ENCODE assay signal across 30 cellular contexts in genomic region chr7:4302203-4302905, GRCh38.
"Had no signal": no experiment of that assay in that cellular context is flagged by ENCODE, and none has a peak within 500 bp of the region (broad histone marks: within the 10 kb centered on the region; RNA-seq: fewer than 3 reads in every experiment).

No MANE protein-coding gene starts in this region.

- H3K9me3 Mint-ChIP-seq: activated CD4-positive, alpha-beta T cell treated with anti-CD3 and anti-CD28 coated beads, Interleukin-2, amount 10 ng/mL, durations not matched to agents 7 days and 5 days; activated T-cell treated with anti-CD3 and anti-CD28 coated beads, Interleukin-2, amount 50 U/mL, for 24 hours; activated T-cell treated with anti-CD3 and anti-CD28 coated beads, Interleukin-2, amount 50 U/mL, for 72 hours had no signal

- H3K4me3 ChIP-seq: esophagus squamous epithelium, gastroesophageal sphincter had no signal

- H3K4me3 Mint-ChIP-seq: activated CD4-positive, alpha-beta memory T cell treated with anti-CD3 and anti-CD28 coated beads, Interleukin-2, amount 10 ng/mL, durations not matched to agents 7 days and 5 days; activated CD4-positive, alpha-beta T cell treated with anti-CD3 and anti-CD28 coated beads, Interleukin-2, amount 10 ng/mL, durations not matched to agents 7 days and 5 days; activated naive CD8-positive, alpha-beta T cell; activated T-cell treated with anti-CD3 and anti-CD28 coated beads, Interleukin-2, amount 50 U/mL, for 24 hours; activated T-cell treated with anti-CD3 and anti-CD28 coated beads, Interleukin-2, amount 50 U/mL, for 72 hours; central memory CD8-positive, alpha-beta T cell; effector memory CD8-positive, alpha-beta T cell; T-helper 17 cell; T-helper 2 cell treated with Interferon-gamma antibody and Interleukin-4, amounts not matched to agents 5 μg/mL and 100 μg/mL, for 36 hours; WTC11 had no signal

- H3K27me3 Mint-ChIP-seq: activated CD4-positive, alpha-beta memory T cell treated with anti-CD3 and anti-CD28 coated beads, Interleukin-2, amount 10 ng/mL, durations not matched to agents 7 days and 5 days; activated CD4-positive, alpha-beta T cell treated with anti-CD3 and anti-CD28 coated beads, Interleukin-2, amount 10 ng/mL, durations not matched to agents 7 days and 5 days; activated naive CD8-positive, alpha-beta T cell; central memory CD8-positive, alpha-beta T cell; T-helper 17 cell had no signal

- H3K27ac ChIP-seq: brain microvascular endothelial cell, epithelial cell of prostate, esophagus squamous epithelium, gastroesophageal sphincter, VCaP had no signal

- H3K36me3 ChIP-seq: brain microvascular endothelial cell, esophagus squamous epithelium, gastroesophageal sphincter had no signal

- ATAC-seq: activated T-cell treated with anti-CD3 and anti-CD28 coated beads, Interleukin-2, amount 50 U/mL, for 72 hours; effector memory CD8-positive, alpha-beta T cell; gastroesophageal sphincter; T-helper 17 cell; WTC11 had no signal

- DNase-seq: activated CD4-positive, alpha-beta memory T cell treated with anti-CD3 and anti-CD28 coated beads, Interleukin-2, amount 10 ng/mL, durations not matched to agents 7 days and 5 days; activated CD4-positive, alpha-beta T cell treated with anti-CD3 and anti-CD28 coated beads for 1 hour; activated CD4-positive, alpha-beta T cell treated with anti-CD3 and anti-CD28 coated beads for 4 hours; activated CD4-positive, alpha-beta T cell treated with anti-CD3 and anti-CD28 coated beads, Interleukin-2, amount 10 ng/mL, durations not matched to agents 7 days and 5 days; activated CD4-positive, alpha-beta T cell treated with anti-CD3 and anti-CD28 coated beads, Interleukin-2, amount 50 U/mL, for 4 hours; activated CD8-positive, alpha-beta memory T cell treated with anti-CD3 and anti-CD28 coated beads, Interleukin-2, amount 50 U/mL, for 48 hours; activated gamma-delta T cell; activated naive CD4-positive, alpha-beta T cell treated with anti-CD3 and anti-CD28 coated beads, Interleukin-2, amount 50 U/mL, for 16 hours; activated naive CD4-positive, alpha-beta T cell treated with Interleukin-2 at 50 U/mL for 16 hours; activated T-cell treated with anti-CD3 and anti-CD28 coated beads for 4 hours; activated T-cell treated with anti-CD3 and anti-CD28 coated beads, Interleukin-2, amount 50 U/mL, for 24 hours; activated T-cell treated with anti-CD3 and anti-CD28 coated beads, Interleukin-2, amount 50 U/mL, for 72 hours; amniotic stem cell; anterior cingulate cortex; brain microvascular endothelial cell; cortex of kidney; dermis blood vessel endothelial cell; effector CD4-positive, alpha-beta T cell; effector memory CD8-positive, alpha-beta T cell; esophagus squamous epithelium; foreskin melanocyte; T-helper 1 cell; T-helper 17 cell had no signal

- H3K36me3 Mint-ChIP-seq: activated naive CD8-positive, alpha-beta T cell; WTC11 had no signal

- H3K27ac Mint-ChIP-seq: activated CD4-positive, alpha-beta memory T cell treated with anti-CD3 and anti-CD28 coated beads, Interleukin-2, amount 10 ng/mL, durations not matched to agents 7 days and 5 days; activated CD4-positive, alpha-beta T cell treated with anti-CD3 and anti-CD28 coated beads, Interleukin-2, amount 10 ng/mL, durations not matched to agents 7 days and 5 days; activated naive CD8-positive, alpha-beta T cell; activated T-cell treated with anti-CD3 and anti-CD28 coated beads, Interleukin-2, amount 50 U/mL, for 24 hours; activated T-cell treated with anti-CD3 and anti-CD28 coated beads, Interleukin-2, amount 50 U/mL, for 72 hours; T-helper 17 cell; T-helper 2 cell treated with Interferon-gamma antibody and Interleukin-4, amounts not matched to agents 5 μg/mL and 100 μg/mL, for 36 hours; WTC11 had no signal

- H3K9me3 ChIP-seq: esophagus squamous epithelium, gastroesophageal sphincter had no signal

- H3K4me1 ChIP-seq: esophagus squamous epithelium, gastroesophageal sphincter had no signal

- H3K27me3 ChIP-seq: brain microvascular endothelial cell, esophagus squamous epithelium had no signal

- H3K4me1 Mint-ChIP-seq: activated CD4-positive, alpha-beta memory T cell treated with anti-CD3 and anti-CD28 coated beads, Interleukin-2, amount 10 ng/mL, durations not matched to agents 7 days and 5 days; activated CD4-positive, alpha-beta T cell treated with anti-CD3 and anti-CD28 coated beads, Interleukin-2, amount 10 ng/mL, durations not matched to agents 7 days and 5 days; central memory CD8-positive, alpha-beta T cell; T-helper 17 cell had no signal
